ENCODE assay signal across 13 cellular contexts in genomic region chr11:75490221-75491181, GRCh38.
DNase-seq lines count a peak whose midpoint lies in the region; ATAC-seq and TF ChIP-seq lines count a peak whose summit lies in the region.
"Had no signal": no experiment of that assay in that cellular context is flagged by ENCODE, and none has a peak within 500 bp of the region (broad histone marks: within the 10 kb centered on the region; RNA-seq: fewer than 3 reads in every experiment).

No MANE protein-coding gene starts in this region.

- no peak overlapping the region for H3K4me3 Mint-ChIP-seq in activated naive CD4-positive, alpha-beta T cell treated with anti-CD3 and anti-CD28 coated beads, Interleukin-2, amount 50 U/mL, for 24 hours

- H3K27ac Mint-ChIP-seq in activated naive CD4-positive, alpha-beta T cell treated with anti-CD3 and anti-CD28 coated beads, Interleukin-2, amount 50 U/mL, for 24 hours = peak overlapping the region; percentile 80

- peaks cover 2% of the 10 kb centered on the region for H3K36me3 Mint-ChIP-seq in activated naive CD4-positive, alpha-beta T cell treated with anti-CD3 and anti-CD28 coated beads, Interleukin-2, amount 50 U/mL, for 24 hours

- ATAC-seq in HG03108 (IDR thresholded peaks at IDR 0.05; ENCODE audit: unreplicated experiment) = no peak

- no peaks in the 10 kb centered on the region for H3K9me3 Mint-ChIP-seq in activated naive CD4-positive, alpha-beta T cell treated with anti-CD3 and anti-CD28 coated beads, Interleukin-2, amount 50 U/mL, for 24 hours

- DNase-seq in activated naive CD4-positive, alpha-beta T cell treated with Interleukin-2 at 50 U/mL for 16 hours = no peak
- DNase-seq in SW480 (ENCODE audit: low spot score) = peak; percentile 71
- DNase-seq in iPS DF 4.7 (ENCODE audit: extremely low read depth, low spot score) = peak; percentile 51
- no peak for DNase-seq in NCI-H1930 (lab: John Stamatoyannopoulos, UW)
- DNase-seq in NCI-H1694 treated with DMSO at 0.1 percent for 48 hours (lab: John Stamatoyannopoulos, UW) = no peak
- no peak for DNase-seq in erythroblast (lab: John Stamatoyannopoulos, UW)
- DNase-seq: activated gamma-delta T cell; NCI-H146; nucleus accumbens; stimulated activated CD4-positive, alpha-beta T cell treated with anti-CD3 and anti-CD28 coated beads, Interleukin-4, amount 100 ng/mL, for 24 hours; WERI-Rb-1 had no signal

- TF ChIP-seq POLR2A in erythroblast (IDR thresholded peaks at IDR 0.05; ENCODE audit: low read length) = no peak

- no peaks in the 10 kb centered on the region for H3K27me3 Mint-ChIP-seq in activated naive CD4-positive, alpha-beta T cell treated with anti-CD3 and anti-CD28 coated beads, Interleukin-2, amount 50 U/mL, for 24 hours

- peaks cover 9% of the 10 kb centered on the region for H3K4me1 Mint-ChIP-seq in activated naive CD4-positive, alpha-beta T cell treated with anti-CD3 and anti-CD28 coated beads, Interleukin-2, amount 50 U/mL, for 24 hours

Comparison
In these comparisons a context has a peak if more than half of its experiments do, and no peak if none do; other contexts are left out.
1. DNase-seq: peak in SW480 (single experiment) and iPS DF 4.7 (single experiment); none in activated naive CD4-positive, alpha-beta T cell treated with Interleukin-2 at 50 U/mL for 16 hours (single experiment), NCI-H1930 (0 of 2), NCI-H1694 treated with DMSO at 0.1 percent for 48 hours (single experiment) and erythroblast (0 of 2).